1 cellular context compared by ENCODE assay signal in the genomic region with DNA sequence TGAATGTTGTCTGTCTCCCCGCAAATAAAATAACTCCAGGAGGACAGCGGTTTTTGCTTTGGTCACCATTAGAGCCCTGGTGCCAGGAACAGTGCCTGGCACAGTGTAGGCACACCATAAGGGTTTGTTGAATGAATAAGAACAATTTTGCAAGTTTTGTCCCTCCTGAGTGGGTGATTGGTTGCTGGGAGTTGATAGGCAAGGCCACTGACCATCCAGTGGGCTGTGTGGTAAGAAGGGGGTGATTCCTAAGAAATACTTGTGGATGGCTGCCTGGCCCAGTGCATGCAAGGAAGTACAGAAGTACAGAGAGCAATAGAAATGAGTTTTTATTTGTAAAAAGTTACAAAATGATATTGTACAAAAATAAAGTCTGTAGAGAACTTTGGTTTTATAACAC.
TF ChIP-seq lines count a peak whose summit lies in the region.

No MANE protein-coding gene starts in this region.

TF ChIP-seq in SK-N-SH treated with all-trans-retinoic acid at 6 μM for 48 hours, 23 proteins besides CTCF, POLR2A, EP300 and RAD21 (continued from another document):
- TF ChIP-seq, protein P1, sequence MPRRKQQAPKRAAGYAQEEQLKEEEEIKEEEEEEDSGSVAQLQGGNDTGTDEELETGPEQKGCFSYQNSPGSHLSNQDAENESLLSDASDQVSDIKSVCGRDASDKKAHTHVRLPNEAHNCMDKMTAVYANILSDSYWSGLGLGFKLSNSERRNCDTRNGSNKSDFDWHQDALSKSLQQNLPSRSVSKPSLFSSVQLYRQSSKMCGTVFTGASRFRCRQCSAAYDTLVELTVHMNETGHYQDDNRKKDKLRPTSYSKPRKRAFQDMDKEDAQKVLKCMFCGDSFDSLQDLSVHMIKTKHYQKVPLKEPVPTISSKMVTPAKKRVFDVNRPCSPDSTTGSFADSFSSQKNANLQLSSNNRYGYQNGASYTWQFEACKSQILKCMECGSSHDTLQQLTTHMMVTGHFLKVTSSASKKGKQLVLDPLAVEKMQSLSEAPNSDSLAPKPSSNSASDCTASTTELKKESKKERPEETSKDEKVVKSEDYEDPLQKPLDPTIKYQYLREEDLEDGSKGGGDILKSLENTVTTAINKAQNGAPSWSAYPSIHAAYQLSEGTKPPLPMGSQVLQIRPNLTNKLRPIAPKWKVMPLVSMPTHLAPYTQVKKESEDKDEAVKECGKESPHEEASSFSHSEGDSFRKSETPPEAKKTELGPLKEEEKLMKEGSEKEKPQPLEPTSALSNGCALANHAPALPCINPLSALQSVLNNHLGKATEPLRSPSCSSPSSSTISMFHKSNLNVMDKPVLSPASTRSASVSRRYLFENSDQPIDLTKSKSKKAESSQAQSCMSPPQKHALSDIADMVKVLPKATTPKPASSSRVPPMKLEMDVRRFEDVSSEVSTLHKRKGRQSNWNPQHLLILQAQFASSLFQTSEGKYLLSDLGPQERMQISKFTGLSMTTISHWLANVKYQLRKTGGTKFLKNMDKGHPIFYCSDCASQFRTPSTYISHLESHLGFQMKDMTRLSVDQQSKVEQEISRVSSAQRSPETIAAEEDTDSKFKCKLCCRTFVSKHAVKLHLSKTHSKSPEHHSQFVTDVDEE (CRISPR knock-in tag; IDR thresholded peaks at IDR 0.05), result no peak
- no peak for TF ChIP-seq PPARA (CRISPR knock-in tag; IDR thresholded peaks at IDR 0.05; ENCODE audit: borderline replicate concordance)
- TF ChIP-seq, protein P2, sequence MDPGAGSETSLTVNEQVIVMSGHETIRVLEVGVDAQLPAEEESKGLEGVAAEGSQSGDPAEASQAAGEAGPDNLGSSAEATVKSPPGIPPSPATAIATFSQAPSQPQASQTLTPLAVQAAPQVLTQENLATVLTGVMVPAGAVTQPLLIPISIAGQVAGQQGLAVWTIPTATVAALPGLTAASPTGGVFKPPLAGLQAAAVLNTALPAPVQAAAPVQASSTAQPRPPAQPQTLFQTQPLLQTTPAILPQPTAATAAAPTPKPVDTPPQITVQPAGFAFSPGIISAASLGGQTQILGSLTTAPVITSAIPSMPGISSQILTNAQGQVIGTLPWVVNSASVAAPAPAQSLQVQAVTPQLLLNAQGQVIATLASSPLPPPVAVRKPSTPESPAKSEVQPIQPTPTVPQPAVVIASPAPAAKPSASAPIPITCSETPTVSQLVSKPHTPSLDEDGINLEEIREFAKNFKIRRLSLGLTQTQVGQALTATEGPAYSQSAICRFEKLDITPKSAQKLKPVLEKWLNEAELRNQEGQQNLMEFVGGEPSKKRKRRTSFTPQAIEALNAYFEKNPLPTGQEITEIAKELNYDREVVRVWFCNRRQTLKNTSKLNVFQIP (CRISPR knock-in tag; IDR thresholded peaks at IDR 0.05; ENCODE audit: borderline replicate concordance, low read depth), result no peak
- no peak for TF ChIP-seq ZC3H10 (CRISPR knock-in tag; IDR thresholded peaks at IDR 0.05)
- no peak for TF ChIP-seq ARNTL (CRISPR knock-in tag; IDR thresholded peaks at IDR 0.05; ENCODE audit: borderline replicate concordance, low read depth)
- TF ChIP-seq RARB (CRISPR knock-in tag; IDR thresholded peaks at IDR 0.05), result no peak
- no peak for TF ChIP-seq TOX (CRISPR knock-in tag; IDR thresholded peaks at IDR 0.05; ENCODE audit: borderline replicate concordance)
- no peak for TF ChIP-seq ZFP3 (CRISPR knock-in tag; IDR thresholded peaks at IDR 0.05)
- no peak for TF ChIP-seq ZFP30 (CRISPR knock-in tag; IDR thresholded peaks at IDR 0.05)
- no peak for TF ChIP-seq ZNF70 (CRISPR knock-in tag; IDR thresholded peaks at IDR 0.05)
- TF ChIP-seq, protein P3, sequence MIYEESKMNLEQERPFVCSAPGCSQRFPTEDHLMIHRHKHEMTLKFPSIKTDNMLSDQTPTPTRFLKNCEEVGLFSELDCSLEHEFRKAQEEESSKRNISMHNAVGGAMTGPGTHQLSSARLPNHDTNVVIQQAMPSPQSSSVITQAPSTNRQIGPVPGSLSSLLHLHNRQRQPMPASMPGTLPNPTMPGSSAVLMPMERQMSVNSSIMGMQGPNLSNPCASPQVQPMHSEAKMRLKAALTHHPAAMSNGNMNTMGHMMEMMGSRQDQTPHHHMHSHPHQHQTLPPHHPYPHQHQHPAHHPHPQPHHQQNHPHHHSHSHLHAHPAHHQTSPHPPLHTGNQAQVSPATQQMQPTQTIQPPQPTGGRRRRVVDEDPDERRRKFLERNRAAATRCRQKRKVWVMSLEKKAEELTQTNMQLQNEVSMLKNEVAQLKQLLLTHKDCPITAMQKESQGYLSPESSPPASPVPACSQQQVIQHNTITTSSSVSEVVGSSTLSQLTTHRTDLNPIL (CRISPR knock-in tag; IDR thresholded peaks at IDR 0.05; ENCODE audit: low read depth), result no peak
- TF ChIP-seq ZNF565 (CRISPR knock-in tag; conservative IDR thresholded peaks at IDR 0.05; ENCODE audit: low read depth), result no peak
- TF ChIP-seq ISL1 (CRISPR knock-in tag; IDR thresholded peaks at IDR 0.05), result no peak
- TF ChIP-seq, protein P4, sequence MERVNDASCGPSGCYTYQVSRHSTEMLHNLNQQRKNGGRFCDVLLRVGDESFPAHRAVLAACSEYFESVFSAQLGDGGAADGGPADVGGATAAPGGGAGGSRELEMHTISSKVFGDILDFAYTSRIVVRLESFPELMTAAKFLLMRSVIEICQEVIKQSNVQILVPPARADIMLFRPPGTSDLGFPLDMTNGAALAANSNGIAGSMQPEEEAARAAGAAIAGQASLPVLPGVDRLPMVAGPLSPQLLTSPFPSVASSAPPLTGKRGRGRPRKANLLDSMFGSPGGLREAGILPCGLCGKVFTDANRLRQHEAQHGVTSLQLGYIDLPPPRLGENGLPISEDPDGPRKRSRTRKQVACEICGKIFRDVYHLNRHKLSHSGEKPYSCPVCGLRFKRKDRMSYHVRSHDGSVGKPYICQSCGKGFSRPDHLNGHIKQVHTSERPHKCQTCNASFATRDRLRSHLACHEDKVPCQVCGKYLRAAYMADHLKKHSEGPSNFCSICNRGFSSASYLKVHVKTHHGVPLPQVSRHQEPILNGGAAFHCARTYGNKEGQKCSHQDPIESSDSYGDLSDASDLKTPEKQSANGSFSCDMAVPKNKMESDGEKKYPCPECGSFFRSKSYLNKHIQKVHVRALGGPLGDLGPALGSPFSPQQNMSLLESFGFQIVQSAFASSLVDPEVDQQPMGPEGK (CRISPR knock-in tag; IDR thresholded peaks at IDR 0.05; ENCODE audit: borderline replicate concordance), result no peak
TF ChIP-seq in SK-N-SH treated with all-trans-retinoic acid at 6 μM for 48 hours: peak in this region for 0.
